27 cellular contexts compared by ENCODE assay signal in genomic region chr5:73770601-73771025, GRCh38.
DNase-seq lines count a peak whose midpoint lies in the region; TF ChIP-seq lines count a peak whose summit lies in the region.
"Had no signal": no experiment of that assay in that cellular context is flagged by ENCODE, and none has a peak within 500 bp of the region (broad histone marks: within the 10 kb centered on the region; RNA-seq: fewer than 3 reads in every experiment).

No MANE protein-coding gene starts in this region.

- TF ChIP-seq CTCF in 22Rv1 (IDR thresholded peaks at IDR 0.05), result no peak
- TF ChIP-seq CTCF in HFFc6 (IDR thresholded peaks at IDR 0.05), result no peak

- peaks cover 12% of the 10 kb centered on the region for H3K9me3 ChIP-seq in adipocyte (ENCODE audit: control insufficient read depth, low read length)
- H3K9me3 ChIP-seq: body of pancreas, HAP-1, ovary had no signal

- H3K27me3 Mint-ChIP-seq in HFFc6 (ENCODE audit: insufficient read depth), result no peaks in the 10 kb centered on the region; the same call in 1 of the 2 replicates
- H3K27me3 Mint-ChIP-seq: activated naive CD8-positive, alpha-beta T cell treated with anti-CD3 and anti-CD28 coated beads for 36 hours; natural killer cell treated with Interleukin-12 subunit alpha and Interleukin-12 subunit beta and Interleukin-15 and Interleukin-18, amount 100 ng/mL, for 72 hours had no signal

- H3K4me3 ChIP-seq in adipocyte (ENCODE audit: low read length), result no peak overlapping the region
- H3K4me3 ChIP-seq: body of pancreas, HAP-1, ovary, right atrium auricular region had no signal

- no peaks in the 10 kb centered on the region for H3K27me3 ChIP-seq in adipocyte (replicated peaks; ENCODE audit: control insufficient read depth, insufficient read depth, low read length)
- H3K27me3 ChIP-seq: body of pancreas, ovary, right atrium auricular region had no signal

- H3K4me1 Mint-ChIP-seq in HFFc6 (ENCODE audit: low read depth), result peaks cover 12% of the 10 kb centered on the region
- H3K4me1 Mint-ChIP-seq: activated naive CD8-positive, alpha-beta T cell treated with anti-CD3 and anti-CD28 coated beads for 36 hours had no signal

- peak overlapping the region; percentile 12; the same call in 1 of the 2 replicates for H3K27ac ChIP-seq in 22Rv1
- H3K27ac ChIP-seq: body of pancreas, ovary, right atrium auricular region had no signal

- H3K36me3 ChIP-seq in adipocyte (ENCODE audit: control insufficient read depth, insufficient read depth, low read length, severe bottlenecking), result no peaks in the 10 kb centered on the region
- H3K36me3 ChIP-seq: HAP-1, ovary, right atrium auricular region had no signal

- no peaks in the 10 kb centered on the region for H3K4me1 ChIP-seq in adipocyte (ENCODE audit: control insufficient read depth, insufficient read depth, low read length)
- H3K4me1 ChIP-seq: body of pancreas, HAP-1, right atrium auricular region had no signal

- H3K9me3 Mint-ChIP-seq in HFFc6, result peaks cover 26% of the 10 kb centered on the region
- H3K9me3 Mint-ChIP-seq: natural killer cell treated with Interleukin-12 subunit alpha and Interleukin-12 subunit beta and Interleukin-15 and Interleukin-18, amount 100 ng/mL, for 72 hours had no signal

- no peak overlapping the region for H3K9ac ChIP-seq in adipocyte (ENCODE audit: low read length)

- no peak overlapping the region; the same call in 1 of the 2 replicates for H3K4me3 Mint-ChIP-seq in HFFc6
- H3K4me3 Mint-ChIP-seq: activated CD4-positive, alpha-beta memory T cell treated with anti-CD3 and anti-CD28 coated beads for 36 hours; activated naive CD8-positive, alpha-beta T cell treated with anti-CD3 and anti-CD28 coated beads for 36 hours; effector memory CD8-positive, alpha-beta T cell; natural killer cell treated with Interleukin-12 subunit alpha and Interleukin-12 subunit beta and Interleukin-15 and Interleukin-18, amount 100 ng/mL, for 72 hours had no signal

- peaks cover 36% of the 10 kb centered on the region for H3K36me3 Mint-ChIP-seq in HFFc6 (ENCODE audit: low read depth)
- H3K36me3 Mint-ChIP-seq: activated CD4-positive, alpha-beta memory T cell treated with anti-CD3 and anti-CD28 coated beads for 36 hours; activated naive CD8-positive, alpha-beta T cell treated with anti-CD3 and anti-CD28 coated beads for 36 hours had no signal

- DNase-seq in HFFc6, result no peak
- peak; percentile 51 for DNase-seq in adipocyte (ENCODE audit: low read depth)
- DNase-seq in hepatic stellate cell (ENCODE audit: low spot score), result peak; percentile 24
- DNase-seq in NCI-H2171 treated with DMSO at 0.1 percent for 48 hours (lab: John Stamatoyannopoulos, UW), result no peak
- DNase-seq in NCI-H526 (lab: John Stamatoyannopoulos, UW), result no peak
- no peak for DNase-seq in DMS79 treated with DMSO at 0.1 percent for 48 hours (lab: John Stamatoyannopoulos, UW)
- DNase-seq in pons (ENCODE audit: low spot score), result no peak
- DNase-seq: activated CD4-positive, alpha-beta memory T cell treated with anti-CD3 and anti-CD28 coated beads for 36 hours; activated CD4-positive, CD25-positive, alpha-beta regulatory T cell; activated naive CD8-positive, alpha-beta T cell treated with anti-CD3 and anti-CD28 coated beads for 36 hours; body of pancreas; effector memory CD8-positive, alpha-beta T cell; islet precursor cell; KBM-7; MV-4-11; NCI-H187; NCI-H226; ovary; Right ventricle myocardium superior; stimulated activated CD4-positive, alpha-beta T cell treated with anti-CD3 and anti-CD28 coated beads, Interleukin-4, amount 100 ng/mL, for 4 hours; stimulated activated naive CD4-positive, alpha-beta T cell; SW 1271; T1000 had no signal

- peak overlapping the region; percentile 56 for H3K27ac Mint-ChIP-seq in HFFc6
- H3K27ac Mint-ChIP-seq: activated CD4-positive, alpha-beta memory T cell treated with anti-CD3 and anti-CD28 coated beads for 36 hours; activated naive CD8-positive, alpha-beta T cell treated with anti-CD3 and anti-CD28 coated beads for 36 hours; effector memory CD8-positive, alpha-beta T cell; natural killer cell treated with Interleukin-12 subunit alpha and Interleukin-12 subunit beta and Interleukin-15 and Interleukin-18, amount 100 ng/mL, for 72 hours had no signal

Comparison
In these comparisons a context has a peak if more than half of its experiments do, and no peak if none do; other contexts are left out.
1. DNase-seq: peak in adipocyte (single experiment) and hepatic stellate cell (single experiment); none in HFFc6 (single experiment), NCI-H2171 treated with DMSO at 0.1 percent for 48 hours (single experiment), NCI-H526 (0 of 2), DMS79 treated with DMSO at 0.1 percent for 48 hours (single experiment) and pons (single experiment).